10 cellular contexts compared by ENCODE assay signal in the genomic region with DNA sequence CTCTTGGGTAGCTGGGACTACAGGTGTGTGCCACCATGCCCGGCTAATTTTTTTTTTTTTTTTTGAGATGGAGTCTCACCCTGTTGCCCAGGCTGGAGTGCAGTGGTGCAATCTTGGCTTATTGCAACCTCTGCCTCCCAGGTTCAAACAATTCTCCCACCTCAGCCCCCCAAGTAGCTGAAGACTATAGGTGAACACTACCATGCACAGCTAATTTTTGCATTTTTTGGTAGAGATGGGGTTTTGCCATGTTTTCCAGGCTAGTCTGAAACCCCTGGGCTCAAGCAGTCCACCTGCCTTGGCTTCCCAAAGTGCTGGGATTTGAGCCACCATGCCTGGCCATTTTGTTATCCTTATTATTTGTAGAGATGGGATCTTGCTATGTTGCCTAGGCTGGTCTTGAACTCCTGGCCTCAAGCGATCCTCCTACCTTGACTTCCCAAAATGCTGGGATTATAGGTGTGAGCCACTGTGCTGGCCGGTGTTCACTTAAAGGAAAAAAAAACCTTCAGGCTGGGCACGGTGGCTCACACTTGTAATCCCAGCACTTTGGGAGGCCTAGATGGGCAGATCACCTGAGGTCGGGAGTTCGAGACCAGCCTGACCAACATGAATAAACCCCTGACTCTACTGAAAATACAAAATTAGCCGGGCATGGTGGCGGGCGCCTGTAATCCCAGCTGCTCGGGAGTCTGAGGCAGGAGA. TPM values are rescaled to one million over a fixed set of nuclear protein-coding genes. Genes with fewer than 3 reads are reported as not detected.
A peak's percentile ranks its signal among the peaks of the same experiment; 100 is the strongest.
DNase-seq lines count a peak whose midpoint lies in the region; ATAC-seq and TF ChIP-seq lines count a peak whose summit lies in the region.
"Not testable (repeated sequence)": the region's sequence is repeated elsewhere in the genome, so short reads cannot be mapped to it uniquely, and the experiment has no call there.
"Had no signal": no experiment of that assay in that cellular context is flagged by ENCODE, and none has a peak within 500 bp of the region (broad histone marks: within the 10 kb centered on the region; RNA-seq: fewer than 3 reads in every experiment).

No MANE protein-coding gene starts in this region.

- not testable (repeated sequence) for H2BK120ac ChIP-seq in trophoblast cell (ENCODE audit: insufficient read depth, low read length, poor library complexity)

- CTCF ChIA-PET in CD4-positive, alpha-beta T cell (lab: Charles Lee): not testable (repeated sequence)

- H2AK5ac ChIP-seq in trophoblast cell (ENCODE audit: low read length): not testable (repeated sequence)

- H2BK5ac ChIP-seq in trophoblast cell (ENCODE audit: low read depth, low read length, poor library complexity): not testable (repeated sequence)

- H4K8ac ChIP-seq in trophoblast cell (ENCODE audit: low read depth, low read length): not testable (repeated sequence)

- ATAC-seq in CD4-positive, alpha-beta T cell (ENCODE audit: poor library complexity): not testable (repeated sequence)

- not testable (repeated sequence) for H2AFZ ChIP-seq in trophoblast cell (ENCODE audit: insufficient read depth, low read length, poor library complexity)

- H3K79me2 ChIP-seq in trophoblast cell (ENCODE audit: control insufficient read depth, insufficient read depth, low read length, poor library complexity): peaks cover 50% of the 10 kb centered on the region

- not testable (repeated sequence) for H3K4me3 ChIP-seq in BLaER1 treated with 17β-estradiol and CSF1 and Interleukin-3, amounts not matched to agents 10 nM and 100 nM; trophoblast cell (ENCODE audit: low read depth, low read length)

- not testable (repeated sequence) for H3K18ac ChIP-seq in trophoblast cell (ENCODE audit: low read length)

- not testable (repeated sequence) for H3K27me3 ChIP-seq in BLaER1 treated with 17β-estradiol and CSF1 and Interleukin-3, amounts not matched to agents 10 nM and 100 nM; CD4-positive, alpha-beta T cell (ENCODE audit: control insufficient read depth, insufficient read depth, low read length); trophoblast cell (ENCODE audit: insufficient read depth, low read length)

- WGBS in trophoblast cell (ENCODE audit: extremely low coverage, insufficient coverage, insufficient read length): no CpG with 5 or more reads among the region's 10 CpGs

- not testable (repeated sequence) for H3K14ac ChIP-seq in trophoblast cell (ENCODE audit: low read length)

- H3K27ac ChIP-seq in BLaER1 treated with 17β-estradiol and CSF1 and Interleukin-3, amounts not matched to agents 10 nM and 100 nM; CD4-positive, alpha-beta T cell (ENCODE audit: low read depth, low read length); trophoblast cell (ENCODE audit: low read depth, low read length): not testable (repeated sequence)
- peak overlapping the region; percentile 82 for H3K27ac ChIP-seq in VCaP

- peak overlapping the region in 6 of 11 experiments; percentile 2 to 37 (median 10); a peak in 5 of 22 replicates for H3K4me2 ChIP-seq in BLaER1 treated with 17β-estradiol and CSF1 and Interleukin-3, amounts not matched to agents 10 nM and 100 nM
- H3K4me2 ChIP-seq in trophoblast cell (ENCODE audit: low read length): not testable (repeated sequence)

- H3K36me3 ChIP-seq in BLaER1 treated with 17β-estradiol and CSF1 and Interleukin-3, amounts not matched to agents 10 nM and 100 nM: peaks cover 23 to 97% (median 57%) of the 10 kb centered on the region in 11 experiments
- not testable (repeated sequence) for H3K36me3 ChIP-seq in trophoblast cell (ENCODE audit: control insufficient read depth in 1 of 2, insufficient read depth in 2 of 2, low read length in 2 of 2)

- POLR2A ChIA-PET in CD4-positive, alpha-beta T cell (lab: Charles Lee): not testable (repeated sequence)

- not testable (repeated sequence) for H3K23ac ChIP-seq in trophoblast cell (ENCODE audit: low read length)

- not testable (repeated sequence) for H3K4me3 Mint-ChIP-seq in CD4-positive, alpha-beta T cell

- peak overlapping the region in 1 of 11 experiments; percentile 19; a peak in 1 of 22 replicates for H3K9ac ChIP-seq in BLaER1 treated with 17β-estradiol and CSF1 and Interleukin-3, amounts not matched to agents 10 nM and 100 nM
- not testable (repeated sequence) for H3K9ac ChIP-seq in trophoblast cell (ENCODE audit: low read length)

- not testable (repeated sequence) for TF ChIP-seq CTCF in CD4-positive, alpha-beta T cell (IDR thresholded peaks at IDR 0.05); VCaP (conservative IDR thresholded peaks at IDR 0.05)

- H3K4me1 Mint-ChIP-seq in CD4-positive, alpha-beta T cell (ENCODE audit: low read depth): peaks cover 53% of the 10 kb centered on the region

- H3K4me1 ChIP-seq in BLaER1 treated with 17β-estradiol and CSF1 and Interleukin-3, amounts not matched to agents 10 nM and 100 nM: peaks cover 54 to 76% (median 61%) of the 10 kb centered on the region in 10 experiments
- H3K4me1 ChIP-seq in trophoblast cell (ENCODE audit: control insufficient read depth in 1 of 2, insufficient read depth in 2 of 2, low read length in 2 of 2): not testable (repeated sequence)

- not testable (repeated sequence) for DNase-seq in CD4-positive, alpha-beta T cell; trophoblast cell
- DNase-seq in ecto neural progenitor cell (ENCODE audit: low spot score): peak; percentile 18

- intact Hi-C loops in CD4-positive, alpha-beta T cell (cut with DNase I, micrococcal nuclease): not testable (repeated sequence)

- not testable (repeated sequence) for H4K12ac ChIP-seq in trophoblast cell (ENCODE audit: low read depth, low read length)

- H4K91ac ChIP-seq in trophoblast cell (ENCODE audit: low read depth, low read length): not testable (repeated sequence)

- H3K27ac Mint-ChIP-seq in CD4-positive, alpha-beta T cell: peak overlapping the region; percentile 12

- not testable (repeated sequence) for H3K27me3 Mint-ChIP-seq in CD4-positive, alpha-beta T cell

- H4K20me1 ChIP-seq in BLaER1 treated with 17β-estradiol and CSF1 and Interleukin-3, amounts not matched to agents 10 nM and 100 nM: peaks cover 100% of the 10 kb centered on the region in 11 experiments

- peaks cover 28% of the 10 kb centered on the region for H3K36me3 Mint-ChIP-seq in CD4-positive, alpha-beta T cell (ENCODE audit: low read depth)

- not testable (repeated sequence) for H3K9me3 ChIP-seq in BLaER1 treated with 17β-estradiol and CSF1 and Interleukin-3, amounts not matched to agents 10 nM and 100 nM (replicated peaks in 1 of 11); CD4-positive, alpha-beta T cell (ENCODE audit: control insufficient read depth, low read length); trophoblast cell (ENCODE audit: insufficient read depth, low read depth, low read length)

- peak overlapping the region; percentile 90 for H3K4ac ChIP-seq in trophoblast cell (ENCODE audit: low read depth, low read length)

- not testable (repeated sequence) for H3K79me1 ChIP-seq in trophoblast cell (ENCODE audit: low read length)

- not testable (repeated sequence) for H3K9me3 Mint-ChIP-seq in CD4-positive, alpha-beta T cell

- H2BK12ac ChIP-seq in trophoblast cell (ENCODE audit: low read length): not testable (repeated sequence)

RNA-seq across cellular contexts. Expression of gene UBE2L3, which starts 13.6 kb away (rescaled TPM):
- 10 to 100 TPM; 18.7 TPM for total RNA-seq in CD4-positive, alpha-beta T cell
- polyA plus RNA-seq in trophoblast cell (2013): 103 TPM in 2 replicates

RNA-seq across cellular contexts. Expression of gene RIMBP3C, which starts 29.9 kb away (rescaled TPM):
- under 1 TPM in 1 of 2 experiments, not detected in 1; 0.14 TPM for total RNA-seq in CD4-positive, alpha-beta T cell
- polyA plus RNA-seq in trophoblast cell (2013): 0.01 and 0.05 TPM in 2 replicates
- total RNA-seq: Daoy had no signal
- polyA plus RNA-seq: AG04450 had no signal

RNA-seq across cellular contexts. Expression of gene YDJC, which starts 48.7 kb away (rescaled TPM):
- total RNA-seq in CD4-positive, alpha-beta T cell: 10 to 100 TPM; 23.9 to 25.2 TPM
- polyA plus RNA-seq in trophoblast cell (2013): 18.4 and 21.0 TPM in 2 replicates

RNA-seq across cellular contexts. Expression of gene CCDC116, which starts 51.4 kb away (rescaled TPM):
- under 1 TPM; 0.14 to 0.20 TPM for total RNA-seq in CD4-positive, alpha-beta T cell
- 0.41 and 0.42 TPM in 2 replicates for polyA plus RNA-seq in trophoblast cell (2013)
- total RNA-seq: G401 had no signal
- polyA plus RNA-seq: CD4-positive, alpha-beta memory T cell; CD8-positive, alpha-beta memory T cell had no signal
